In genomic region chr13:48530833-48531232, GRCh38 we compare ENCODE assay signal across 14 cellular contexts. TPM values are rescaled to one million over a fixed set of nuclear protein-coding genes. Genes with fewer than 3 reads are reported as not detected.
DNase-seq lines count a peak whose midpoint lies in the region; ATAC-seq, FAIRE-seq and TF ChIP-seq lines count a peak whose summit lies in the region.
"Had no signal": no experiment of that assay in that cellular context is flagged by ENCODE, and none has a peak within 500 bp of the region (broad histone marks: within the 10 kb centered on the region; RNA-seq: fewer than 3 reads in every experiment).

No MANE protein-coding gene starts in this region.

- BruUV-seq in GM12878 (replicated peaks; lab: Mats Ljungman, UMichigan): no TSS peak

- CTCF ChIA-PET in activated CD4-positive, alpha-beta T cell treated with anti-CD3 and anti-CD28 coated beads, Interleukin-2, amount 10 ng/mL, durations not matched to agents 7 days and 5 days (lab: Charles Lee): interaction anchor here (0.8 kb wide), 1 partner anchor 36 kb away, joined by 3 read pairs; no protein-coding TSS in a partner anchor
- CTCF ChIA-PET in GM12878 (lab: Yijun Ruan, JAX): interaction anchor here (0.7 to 1.3 kb wide), 2 partner anchors 8 to 80 kb away, joined by 3 read pairs; no protein-coding TSS in a partner anchor

- peaks cover 35% of the 10 kb centered on the region for H3K36me3 Mint-ChIP-seq in activated CD4-positive, alpha-beta T cell treated with anti-CD3 and anti-CD28 coated beads, Interleukin-2, amount 10 ng/mL, durations not matched to agents 7 days and 5 days (ENCODE audit: low read depth)
- H3K36me3 Mint-ChIP-seq in nephron progenitor cell (ENCODE audit: low read depth): no peaks in the 10 kb centered on the region

- H4K20me1 ChIP-seq in GM12878 (ENCODE audit: control insufficient read depth, insufficient read depth): no peaks in the 10 kb centered on the region

- H3K4me2 ChIP-seq in GM12878 (ENCODE audit: control insufficient read depth, insufficient read depth): peak overlapping the region; percentile 70

- POLR2A ChIA-PET in activated CD4-positive, alpha-beta T cell treated with anti-CD3 and anti-CD28 coated beads, Interleukin-2, amount 10 ng/mL, durations not matched to agents 7 days and 5 days (lab: Charles Lee): no interaction called here
- POLR2A ChIA-PET in GM12878 (lab: Charles Lee): interaction anchor here (0.7 to 1.5 kb wide), 2 partner anchors 9 to 32 kb away, joined by 3 read pairs; no protein-coding TSS in a partner anchor

- peak overlapping the region; percentile 94 for H3K4me3 Mint-ChIP-seq in activated CD4-positive, alpha-beta T cell treated with anti-CD3 and anti-CD28 coated beads, Interleukin-2, amount 10 ng/mL, durations not matched to agents 7 days and 5 days
- H3K4me3 Mint-ChIP-seq in nephron progenitor cell: peak overlapping the region; percentile 89

- H3K4me1 ChIP-seq in GM12878 (ENCODE audit: control insufficient read depth, insufficient read depth, low read length): peaks cover 29% of the 10 kb centered on the region
- H3K4me1 ChIP-seq: testis had no signal

- peaks cover 11% of the 10 kb centered on the region for H3K9me3 Mint-ChIP-seq in activated CD4-positive, alpha-beta T cell treated with anti-CD3 and anti-CD28 coated beads, Interleukin-2, amount 10 ng/mL, durations not matched to agents 7 days and 5 days
- no peaks in the 10 kb centered on the region for H3K9me3 Mint-ChIP-seq in nephron progenitor cell
- H3K9me3 Mint-ChIP-seq: activated naive CD4-positive, alpha-beta T cell treated with anti-CD3 and anti-CD28 coated beads for 36 hours had no signal

- H3K27me3 Mint-ChIP-seq in activated CD4-positive, alpha-beta T cell treated with anti-CD3 and anti-CD28 coated beads, Interleukin-2, amount 10 ng/mL, durations not matched to agents 7 days and 5 days: no peaks in the 10 kb centered on the region
- H3K27me3 Mint-ChIP-seq in nephron progenitor cell (ENCODE audit: low read depth, poor library complexity): no peaks in the 10 kb centered on the region

- 1% methylated on average over 6 of the region's 6 CpGs for WGBS in GM12878 (ENCODE audit: insufficient coverage, insufficient replicate concordance, low lambda C conversion rate, missing lambda C conversion rate)

- TF ChIP-seq EP300 in GM12878 (IDR thresholded peaks at IDR 0.05; ENCODE audit: borderline replicate concordance in 1 of 2, control insufficient read depth in 1 of 2, low read depth in 2 of 2, low read length in 2 of 2): peak in 1 of 2 experiments; percentile 71; a peak in 2 of 4 replicates

- intact Hi-C loops in GM12878 (cut with micrococcal nuclease; ENCODE audit: unreplicated experiment): loop anchor here (1.0 to 2.0 kb wide), 2 partner anchors 26 to 39 kb away; no protein-coding TSS in a partner anchor

- H3K9ac ChIP-seq in GM12878 (ENCODE audit: control insufficient read depth, insufficient read depth, low read length): peak overlapping the region; percentile 99

- no peak for ATAC-seq in GM12878
- no peak for ATAC-seq in GM19023 (IDR thresholded peaks at IDR 0.05; ENCODE audit: unreplicated experiment)
- ATAC-seq in HG02588 (IDR thresholded peaks at IDR 0.05; ENCODE audit: unreplicated experiment): no peak
- ATAC-seq: HepG2 had no signal

- peak overlapping the region; percentile 93 for H3K27ac ChIP-seq in GM12878 (ENCODE audit: control insufficient read depth, insufficient read depth)

- DNase-seq in activated CD4-positive, alpha-beta T cell treated with anti-CD3 and anti-CD28 coated beads, Interleukin-2, amount 10 ng/mL, durations not matched to agents 7 days and 5 days: no peak
- DNase-seq in activated CD4-positive, alpha-beta T cell treated with anti-CD3 and anti-CD28 coated beads for 48 hours: no peak
- DNase-seq in GM18507 (ENCODE audit: extremely low spot score, insufficient read length, low read depth) (no peak), GM12878 (ENCODE audit: low read depth, low spot score) (peak; percentile 47), nephron progenitor cell (no peak), KBM-7 (no peak)
- DNase-seq: activated CD4-positive, alpha-beta T cell treated with anti-CD3 and anti-CD28 coated beads for 4 hours; activated naive CD4-positive, alpha-beta T cell treated with anti-CD3 and anti-CD28 coated beads for 36 hours; NCI-H524; testis had no signal

- H3K79me2 ChIP-seq in GM12878 (ENCODE audit: control insufficient read depth, insufficient read depth, low read length): peaks cover 49% of the 10 kb centered on the region

- no peaks in the 10 kb centered on the region for H3K36me3 ChIP-seq in GM12878 (ENCODE audit: control insufficient read depth in 2 of 2, insufficient read depth in 2 of 2, low read length in 1 of 2)

- TF ChIP-seq RAD21 in GM12878 (IDR thresholded peaks at IDR 0.05; ENCODE audit: insufficient read depth, low read depth, low read length): no peak

- no peaks in the 10 kb centered on the region for H3K9me3 ChIP-seq in GM12878 (replicated peaks; ENCODE audit: control insufficient read depth, insufficient read depth, low read length)
- H3K9me3 ChIP-seq: testis had no signal

- no peak for TF ChIP-seq CTCF in GM12878 (IDR thresholded peaks at IDR 0.05 in 2 of 3, conservative IDR thresholded peaks at IDR 0.05 in 1 of 3; ENCODE audit: control insufficient read depth in 2 of 3, extremely low read depth in 1 of 3, insufficient read depth in 1 of 3, low read depth in 3 of 3, low read length in 3 of 3)
- TF ChIP-seq CTCF in nephron progenitor cell (IDR thresholded peaks at IDR 0.05): no peak

- peak overlapping the region; percentile 77 for H3K4me3 ChIP-seq in GM12878

- SMC1A ChIA-PET in GM12878 (lab: Charles Lee; ENCODE audit: uncharacterized antibody, unreplicated experiment): interaction anchor here (0.7 to 4.9 kb wide), 10 partner anchors 9 to 226 kb away, joined by 3 to 27 read pairs (median 3); no protein-coding TSS in a partner anchor

- no peaks in the 10 kb centered on the region for H3K27me3 ChIP-seq in GM12878 (replicated peaks in 1 of 2; ENCODE audit: control insufficient read depth in 2 of 2, insufficient read depth in 2 of 2, low read length in 1 of 2)
- H3K27me3 ChIP-seq: testis had no signal

- in situ Hi-C loops in GM12878 (cut with MboI) (no loop called here), KBM-7 (cut with MboI; ENCODE audit: low pct_unique_long_range_greater_than_20kb, low sequenced_read_pairs) (no loop called here)

- peaks cover 54% of the 10 kb centered on the region for H3K4me1 Mint-ChIP-seq in activated CD4-positive, alpha-beta T cell treated with anti-CD3 and anti-CD28 coated beads, Interleukin-2, amount 10 ng/mL, durations not matched to agents 7 days and 5 days
- H3K4me1 Mint-ChIP-seq in nephron progenitor cell: peaks cover 38% of the 10 kb centered on the region

- H3K27ac Mint-ChIP-seq in activated CD4-positive, alpha-beta T cell treated with anti-CD3 and anti-CD28 coated beads, Interleukin-2, amount 10 ng/mL, durations not matched to agents 7 days and 5 days: peak overlapping the region; percentile 99
- H3K27ac Mint-ChIP-seq in nephron progenitor cell: peak overlapping the region; percentile 68

- TF ChIP-seq POLR2A in GM12878 (IDR thresholded peaks at IDR 0.05; ENCODE audit: low read depth, low read length): no peak

- no peak overlapping the region for H2AFZ ChIP-seq in GM12878 (ENCODE audit: control insufficient read depth, low read depth, low read length)

- RAD21 ChIA-PET in GM12878 (lab: Charles Lee; ENCODE audit: unreplicated experiment): interaction anchor here (1.3 to 3.1 kb wide), 4 partner anchors 35 to 49 kb away, joined by 3 to 30 read pairs (median 7); no protein-coding TSS in a partner anchor

- FAIRE-seq in GM18507 (lab: Jason Lieb, UNC) (peak; percentile 85), GM12878 (lab: Jason Lieb, UNC) (peak; percentile 62)
- FAIRE-seq: HepG2, RCC 7860 had no signal

TF ChIP-seq in GM12878, 131 proteins besides CTCF, POLR2A, EP300 and RAD21 (continues in another document):
- TF ChIP-seq NRF1 (conservative IDR thresholded peaks at IDR 0.05; ENCODE audit: low read depth, low read length) (no peak), DPF2 (IDR thresholded peaks at IDR 0.05) (0 out of 2 replicates have a peak, but pooled peaks have one; percentile 40), NFIC (IDR thresholded peaks at IDR 0.05; ENCODE audit: low read depth, low read length) (peak; percentile 77), KLF5 (IDR thresholded peaks at IDR 0.05; ENCODE audit: partially characterized antibody) (no peak), IRF4 (IDR thresholded peaks at IDR 0.05; ENCODE audit: low read depth, low read length) (peak; percentile 71; the same call in 1 of the 2 replicates), RFX5 (IDR thresholded peaks at IDR 0.05; ENCODE audit: low read depth, low read length) (no peak), PML (IDR thresholded peaks at IDR 0.05; ENCODE audit: low read length) (no peak), ZNF24 (IDR thresholded peaks at IDR 0.05) (peak; percentile 45; the same call in 1 of the 2 replicates), BHLHE40 (IDR thresholded peaks at IDR 0.05; ENCODE audit: borderline replicate concordance in 1 of 2, low read depth in 2 of 2, low read length in 1 of 2) (0 out of 4 replicates have a peak, but pooled peaks of 1 of the 2 experiments have one; percentile 13), RUNX3 (IDR thresholded peaks at IDR 0.05; ENCODE audit: low read length) (peak; percentile 76), EGR1 (IDR thresholded peaks at IDR 0.05; ENCODE audit: borderline replicate concordance in 1 of 2, low read depth in 2 of 2, low read length in 2 of 2) (no peak), IKZF2 (IDR thresholded peaks at IDR 0.05) (peak; percentile 16 to 26; a peak in 1 of 4 replicates)

RNA-seq across cellular contexts. Expression of gene RCBTB2, which starts 2.0 kb away (rescaled TPM):
- 10 to 100 TPM; 22.5 to 24.5 TPM for total RNA-seq in activated CD4-positive, alpha-beta T cell treated with anti-CD3 and anti-CD28 coated beads, Interleukin-2, amount 10 ng/mL, durations not matched to agents 7 days and 5 days
- 2.7 and 4.2 TPM in 2 replicates for total RNA-seq in GM12878 (2013; cell fraction: nucleolus; rRNA removed)
- 5.0 and 6.9 TPM in 2 replicates for total RNA-seq in GM12878 (2014; rRNA removed)
- 6.9 and 8.3 TPM in 2 replicates for total RNA-seq in GM12878 (2014; rRNA removed; fragmentation: Illumina TruSeq; extraction: Trizol)
- total RNA-seq in GM12878 (2021): 5.9 and 7.7 TPM in 2 replicates
- polyA plus RNA-seq in GM12878 (2011; ENCODE audit: low read depth): 9.4 TPM
- polyA plus RNA-seq in GM12878 (2011; rRNA removed): 9.8 and 15.3 TPM in 2 replicates
- polyA plus RNA-seq in GM12878 (2011; cell fraction: cytosol; rRNA removed): 3.9 and 5.7 TPM in 2 replicates
- 14.0 and 14.2 TPM in 2 replicates for polyA plus RNA-seq in GM12878 (2011; cell fraction: nucleus; rRNA removed)
- 9.5 and 16.1 TPM in 2 replicates for polyA plus RNA-seq in GM12878 (2012)
- polyA plus RNA-seq in GM12878 (2014; fragmentation: Illumina TruSeq; extraction: Trizol): 7.4 and 8.7 TPM in 2 replicates
- 10 to 100 TPM in 1 of 2 experiments, 1 to 10 TPM in 1; 8.7 to 10.4 TPM for polyA plus RNA-seq in GM12878 (2014; fragmentation: Nextera tagmentation; extraction: Ambion mirVana)
- 7.5 and 7.7 TPM in 2 replicates for polyA plus RNA-seq in GM12878 (2014; rRNA removed)
- polyA plus RNA-seq in GM12878 (2016; fragmentation: Nextera tagmentation; extraction: Ambion mirVana): 10 to 100 TPM; 15.8 to 16.0 TPM
- 6.9 and 8.3 TPM in 2 replicates for polyA minus RNA-seq in GM12878 (2011; rRNA and poly(A)+ RNA removed)
- polyA minus RNA-seq in GM12878 (2011; cell fraction: cytosol; rRNA and poly(A)+ RNA removed): 1.6 and 1.9 TPM in 2 replicates
- 2.9 and 3.6 TPM in 2 replicates for polyA minus RNA-seq in GM12878 (2011; cell fraction: nucleus; rRNA and poly(A)+ RNA removed)
